Comparison of ENCODE assay signal across 1 cellular context in genomic region chr9:97831843-97832636, GRCh38.
TF ChIP-seq lines count a peak whose summit lies in the region.

No MANE protein-coding gene starts in this region.

TF ChIP-seq in H1, 55 proteins besides CTCF, POLR2A, EP300 and RAD21:
- no peak for TF ChIP-seq MAX (IDR thresholded peaks at IDR 0.05)
- no peak for TF ChIP-seq SRF (IDR thresholded peaks at IDR 0.05; ENCODE audit: low read depth, low read length)
- TF ChIP-seq BACH1 (IDR thresholded peaks at IDR 0.05; ENCODE audit: low read length), result no peak
- no peak for TF ChIP-seq BCL11A (IDR thresholded peaks at IDR 0.05; ENCODE audit: low read depth in 2 of 2, low read length in 2 of 2)
- no peak for TF ChIP-seq SP4 (IDR thresholded peaks at IDR 0.05; ENCODE audit: low read length)
- TF ChIP-seq NANOG (IDR thresholded peaks at IDR 0.05; ENCODE audit: insufficient read depth, low read depth, low read length, poor library complexity, severe bottlenecking), result no peak
- TF ChIP-seq NRF1 (IDR thresholded peaks at IDR 0.05; ENCODE audit: low read depth, low read length), result no peak
- no peak for TF ChIP-seq JUND (IDR thresholded peaks at IDR 0.05; ENCODE audit: low read length)
- no peak for TF ChIP-seq CBX5 (IDR thresholded peaks at IDR 0.05; ENCODE audit: low read depth, low read length)
- TF ChIP-seq CREB1 (IDR thresholded peaks at IDR 0.05), result no peak
- TF ChIP-seq KDM1A (IDR thresholded peaks at IDR 0.05; ENCODE audit: borderline replicate concordance, low read length), result no peak
